ENCODE assay signal across 8 cellular contexts in genomic region chr19:35936738-35937268, GRCh38. TPM values are rescaled to one million over a fixed set of nuclear protein-coding genes. Genes with fewer than 3 reads are reported as not detected.
A peak's percentile ranks its signal among the peaks of the same experiment; 100 is the strongest.
DNase-seq lines count a peak whose midpoint lies in the region; ATAC-seq and TF ChIP-seq lines count a peak whose summit lies in the region.

No MANE protein-coding gene starts in this region.

- peaks cover 16% of the 10 kb centered on the region for H3K27me3 Mint-ChIP-seq in memory B cell

- DNase-seq in cardiac muscle cell (ENCODE audit: low read depth in 1 of 2, low spot score in 1 of 2), result no peak
- DNase-seq in Right ventricle myocardium inferior (ENCODE audit: missing footprints), result no peak
- DNase-seq in body of pancreas, result no peak
- no peak for DNase-seq in memory B cell (ENCODE audit: low spot score in 2 of 2)
- DNase-seq in upper lobe of left lung, result no peak
- no peak for DNase-seq in NOMO-1 treated with dmso at 0.1 percent for 144 hours (lab: John Stamatoyannopoulos, UW; ENCODE audit: unreplicated experiment)
- DNase-seq in DMS 273 (lab: John Stamatoyannopoulos, UW; ENCODE audit: unreplicated experiment), result no peak

- no peak for TF ChIP-seq EP300 in upper lobe of left lung (IDR thresholded peaks at IDR 0.05)

- H3K4me3 ChIP-seq in cardiac muscle cell (peak overlapping the region; percentile 93), body of pancreas (peak overlapping the region; percentile 43 to 49), upper lobe of left lung (peak overlapping the region; percentile 48 to 85 (median 81))

- intact Hi-C loops in Right ventricle myocardium inferior (cut with DNase I) (loop anchor here (10.0 kb wide), 1 partner anchor 118 kb away; the partner anchor contains the start of genes THAP8 and WDR62), body of pancreas (cut with DNase I) (no loop called here)

- H3K36me3 ChIP-seq in cardiac muscle cell (no peaks in the 10 kb centered on the region), body of pancreas (replicated peaks in 1 of 2; ENCODE audit: insufficient read depth in 1 of 2, low read depth in 2 of 2) (no peaks in the 10 kb centered on the region), upper lobe of left lung (peaks cover 2 to 15% (median 10%) of the 10 kb centered on the region in 4 donors)

- H3K4me1 ChIP-seq in cardiac muscle cell (ENCODE audit: low read depth), result peaks cover 6% of the 10 kb centered on the region
- peaks cover 35% of the 10 kb centered on the region for H3K4me1 ChIP-seq in body of pancreas
- peaks cover 6 to 40% (median 28%) of the 10 kb centered on the region in 4 donors for H3K4me1 ChIP-seq in upper lobe of left lung

- no peak overlapping the region for H3K27ac Mint-ChIP-seq in memory B cell

- H3K27ac ChIP-seq in cardiac muscle cell (no peak overlapping the region), body of pancreas (peak overlapping the region in 3 of 4 donors; percentile 67 to 72 (median 69)), upper lobe of left lung (peak overlapping the region; percentile 60 to 88 (median 86))

- H3K27me3 ChIP-seq in cardiac muscle cell (no peaks in the 10 kb centered on the region), body of pancreas (no peaks in the 10 kb centered on the region), upper lobe of left lung (no peaks in the 10 kb centered on the region)

- TF ChIP-seq CTCF in cardiac muscle cell (IDR thresholded peaks at IDR 0.05; ENCODE audit: low read depth, low read length) (no peak), body of pancreas (IDR thresholded peaks at IDR 0.05) (no peak), upper lobe of left lung (IDR thresholded peaks at IDR 0.05) (no peak)

- H3K9me3 ChIP-seq in cardiac muscle cell (ENCODE audit: low read depth), result no peaks in the 10 kb centered on the region
- H3K9me3 ChIP-seq in body of pancreas, result no peaks in the 10 kb centered on the region
- no peaks in the 10 kb centered on the region for H3K9me3 ChIP-seq in upper lobe of left lung

- no peak for TF ChIP-seq POLR2A in body of pancreas (IDR thresholded peaks at IDR 0.05)
- TF ChIP-seq POLR2A in upper lobe of left lung (IDR thresholded peaks at IDR 0.05), result no peak

- WGBS in body of pancreas, 2 donors, result 5 to 43% methylated on average over 4 to 10 of the region's 11 CpGs
- WGBS in upper lobe of left lung, 2 donors, result 24 to 44% methylated on average over 6 to 7 of the region's 11 CpGs

- peak overlapping the region; percentile 72 for H3K4me3 Mint-ChIP-seq in memory B cell

- peaks cover 6% of the 10 kb centered on the region for H3K36me3 Mint-ChIP-seq in memory B cell

- H3K4me1 Mint-ChIP-seq in memory B cell, result peaks cover 22% of the 10 kb centered on the region

- no peaks in the 10 kb centered on the region for H3K9me3 Mint-ChIP-seq in memory B cell

- no peak for ATAC-seq in Right ventricle myocardium inferior
- no peak for ATAC-seq in body of pancreas
- no peak for ATAC-seq in memory B cell (ENCODE audit: low read depth)
- no peak for ATAC-seq in upper lobe of left lung (ENCODE audit: low FRiP score in 2 of 2)
- no peak for ATAC-seq in HG02763 (IDR thresholded peaks at IDR 0.05; ENCODE audit: unreplicated experiment)

RNA-seq across cellular contexts. Expression of gene LRFN3, which starts 0.6 kb away (rescaled TPM):
- 13.4 and 14.3 TPM in 2 replicates for total RNA-seq in cardiac muscle cell
- 10.3 and 16.0 TPM in 2 replicates for polyA plus RNA-seq in cardiac muscle cell
- total RNA-seq in Right ventricle myocardium inferior, result 8.4 TPM
- total RNA-seq in body of pancreas, result 10 to 100 TPM; 13.2 to 14.5 TPM
- 10 to 100 TPM in 4 of 6 donors, 1 to 10 TPM in 2; 6.3 to 17.2 (median 11.8) TPM for total RNA-seq in upper lobe of left lung

RNA-seq across cellular contexts. Expression of gene TYROBP, which starts 28.7 kb away (rescaled TPM):
- 2.9 TPM in 1 of 2 replicates, not detected in the other for total RNA-seq in cardiac muscle cell
- polyA plus RNA-seq in cardiac muscle cell, result 0.79 TPM in 1 of 2 replicates, not detected in the other
- total RNA-seq in Right ventricle myocardium inferior, result 34.5 TPM
- 10 to 100 TPM; 19.2 to 38.6 TPM for total RNA-seq in body of pancreas
- total RNA-seq in upper lobe of left lung, result 100 to 1,000 TPM; 131 to 532 (median 345) TPM

RNA-seq across cellular contexts. Expression of gene HCST, which starts 34.5 kb away (rescaled TPM):
- total RNA-seq in cardiac muscle cell, result 2.5 TPM in 1 of 2 replicates, not detected in the other
- polyA plus RNA-seq in cardiac muscle cell, result 2.1 and 2.4 TPM in 2 replicates
- 6.3 TPM for total RNA-seq in Right ventricle myocardium inferior
- total RNA-seq in body of pancreas, result 1 to 10 TPM in 1 of 2 donors, not detected in 1; 5.2 TPM
- 10 to 100 TPM in 5 of 6 donors, not detected in 1; 10.2 to 40.8 (median 19.9) TPM for total RNA-seq in upper lobe of left lung

RNA-seq across cellular contexts. Expression of gene NFKBID, which starts 36.5 kb away (rescaled TPM):
- total RNA-seq in cardiac muscle cell (3.7 and 5.1 TPM in 2 replicates), Right ventricle myocardium inferior (2.1 TPM), body of pancreas (1 to 10 TPM; 6.3 to 6.5 TPM), upper lobe of left lung (10 to 100 TPM in 5 of 6 donors, 1 to 10 TPM in 1; 8.8 to 65.0 (median 23.6) TPM)
- 6.4 and 8.5 TPM in 2 replicates for polyA plus RNA-seq in cardiac muscle cell

RNA-seq across cellular contexts. Expression of gene SDHAF1, which starts 58.2 kb away (rescaled TPM):
- 49.6 and 58.0 TPM in 2 replicates for total RNA-seq in cardiac muscle cell
- 31.9 and 36.2 TPM in 2 replicates for polyA plus RNA-seq in cardiac muscle cell
- total RNA-seq in Right ventricle myocardium inferior, result 9.7 TPM
- total RNA-seq in body of pancreas, result 10 to 100 TPM; 33.9 to 39.2 TPM
- total RNA-seq in upper lobe of left lung, result 10 to 100 TPM; 13.6 to 41.2 (median 28.9) TPM
